18 cellular contexts compared by ENCODE assay signal in the genomic region with DNA sequence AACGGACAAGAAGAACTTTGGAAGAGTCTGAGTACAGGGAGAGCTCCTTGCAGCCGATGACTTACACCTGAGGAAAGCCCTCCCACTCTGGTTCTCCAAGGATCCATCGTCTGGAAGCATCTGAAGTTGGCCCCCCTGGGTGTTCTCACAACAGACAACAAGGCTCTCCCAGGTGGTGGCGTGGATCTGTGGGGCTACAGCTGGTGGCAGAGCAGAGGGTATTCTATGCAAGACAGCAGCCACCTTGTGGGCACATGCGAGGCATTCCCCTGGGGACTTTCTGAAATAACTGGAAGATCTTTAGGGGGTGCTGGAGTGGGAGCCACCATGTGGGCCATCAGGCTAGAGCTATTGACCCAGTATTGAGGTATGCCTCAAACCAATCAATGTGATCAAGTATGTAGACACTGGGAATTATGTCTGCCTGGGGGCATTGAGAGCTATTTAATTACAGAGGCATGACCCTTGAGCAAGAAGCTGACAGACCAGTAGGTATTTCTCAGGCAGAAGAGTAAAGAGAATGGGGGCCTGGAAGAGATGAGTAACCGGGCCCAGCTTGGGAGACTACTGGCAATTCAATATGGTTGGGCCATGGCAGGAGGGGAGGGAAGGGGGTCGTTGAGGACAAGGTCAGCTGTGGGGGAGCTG. TPM values are rescaled to one million over a fixed set of nuclear protein-coding genes. Genes with fewer than 3 reads are reported as not detected.
DNase-seq lines count a peak whose midpoint lies in the region; TF ChIP-seq lines count a peak whose summit lies in the region.
"Had no signal": no experiment of that assay in that cellular context is flagged by ENCODE, and none has a peak within 500 bp of the region (broad histone marks: within the 10 kb centered on the region; RNA-seq: fewer than 3 reads in every experiment).

No MANE protein-coding gene starts in this region.

- H3K36me3 ChIP-seq in HEK293 (ENCODE audit: control insufficient read depth in 2 of 2, insufficient read depth in 1 of 2, low read length in 2 of 2) (no peaks in the 10 kb centered on the region), neural progenitor cell (no peaks in the 10 kb centered on the region)
- H3K36me3 ChIP-seq: HAP-1, neutrophil, upper lobe of left lung had no signal

- H3K4me1 Mint-ChIP-seq in neural progenitor cell = peaks cover 11% of the 10 kb centered on the region

- no peak overlapping the region for H2AFZ ChIP-seq in neural progenitor cell (replicated peaks)

- no peak for TF ChIP-seq CTCF in HEK293 (tag by site-specific recombination; IDR thresholded peaks at IDR 0.05)
- no peak for TF ChIP-seq CTCF in neural progenitor cell (IDR thresholded peaks at IDR 0.05)

- no peaks in the 10 kb centered on the region for H4K20me1 ChIP-seq in neural progenitor cell (ENCODE audit: low read depth)

- no peaks in the 10 kb centered on the region for H3K9me3 ChIP-seq in HEK293 (ENCODE audit: control insufficient read depth, insufficient read depth, low read depth, low read length)
- H3K9me3 ChIP-seq in neural progenitor cell (ENCODE audit: low read depth) = no peaks in the 10 kb centered on the region
- H3K9me3 ChIP-seq: HAP-1, neutrophil, upper lobe of left lung had no signal

- POLR2A ChIA-PET in HEK293 (lab: Yijun Ruan, JAX) = interaction anchor here (0.5 to 1.7 kb wide), 2 partner anchors 17 to 154 kb away, joined by 3 to 6 read pairs; a partner anchor contains a TSS

- H3K4me1 ChIP-seq in HEK293 (ENCODE audit: control insufficient read depth, insufficient read depth, low read length) = peaks cover 7% of the 10 kb centered on the region; the same call in 1 of the 2 replicates
- H3K4me1 ChIP-seq in neural progenitor cell = peaks cover 15% of the 10 kb centered on the region
- H3K4me1 ChIP-seq: HAP-1 had no signal

- H3K27ac Mint-ChIP-seq in neural progenitor cell = peak overlapping the region; percentile 44
- H3K27ac Mint-ChIP-seq: activated T-cell treated with anti-CD3 and anti-CD28 coated beads, Interleukin-2, amount 50 U/mL, for 24 hours; T-helper 2 cell treated with Interferon-gamma antibody and Interleukin-4, amounts not matched to agents 5 μg/mL and 100 μg/mL, for 36 hours had no signal

- DNase-seq in RPMI8226 (peak; percentile 43), neural progenitor cell (ENCODE audit: low spot score) (no peak), iPS-NIHi11 (ENCODE audit: low spot score) (no peak), D341Med (ENCODE audit: low spot score) (no peak)
- DNase-seq: activated naive CD4-positive, alpha-beta T cell; activated T-cell treated with anti-CD3 and anti-CD28 coated beads, Interleukin-2, amount 50 U/mL, for 24 hours; AML-193; KG1; NCI-H1694 treated with DMSO at 0.1 percent for 48 hours; NCI-H226; NK-92 treated with Interleukin-12 subunit alpha and Interleukin-12 subunit beta, amount 100 ng/mL, for 24 hours; upper lobe of left lung had no signal

- H3K36me3 Mint-ChIP-seq in neural progenitor cell = no peaks in the 10 kb centered on the region

- H3K4me3 Mint-ChIP-seq in neural progenitor cell = no peak overlapping the region
- H3K4me3 Mint-ChIP-seq: activated T-cell treated with anti-CD3 and anti-CD28 coated beads, Interleukin-2, amount 50 U/mL, for 24 hours; T-helper 2 cell treated with Interferon-gamma antibody and Interleukin-4, amounts not matched to agents 5 μg/mL and 100 μg/mL, for 36 hours had no signal

- H3K4me2 ChIP-seq in neural progenitor cell = no peak overlapping the region

- no peak overlapping the region for H3K27ac ChIP-seq in HEK293 (ENCODE audit: extremely low read depth, low read depth, low read length)
- H3K27ac ChIP-seq in neural progenitor cell = no peak overlapping the region
- H3K27ac ChIP-seq: neutrophil, upper lobe of left lung had no signal

- H3K4me3 ChIP-seq in HEK293 (ENCODE audit: low read depth, low read length) (no peak overlapping the region), neural progenitor cell (no peak overlapping the region)
- H3K4me3 ChIP-seq: HAP-1, upper lobe of left lung had no signal

- H3K9me3 Mint-ChIP-seq in neural progenitor cell = no peaks in the 10 kb centered on the region
- H3K9me3 Mint-ChIP-seq: activated T-cell treated with anti-CD3 and anti-CD28 coated beads, Interleukin-2, amount 50 U/mL, for 24 hours; T-helper 2 cell treated with Interferon-gamma antibody and Interleukin-4, amounts not matched to agents 5 μg/mL and 100 μg/mL, for 36 hours had no signal

- H3K27me3 Mint-ChIP-seq in neural progenitor cell (ENCODE audit: insufficient read depth, low read depth) = peaks cover 17% of the 10 kb centered on the region

- no peaks in the 10 kb centered on the region for H3K79me2 ChIP-seq in neural progenitor cell (ENCODE audit: low read depth)

- H3K27me3 ChIP-seq in neural progenitor cell = no peaks in the 10 kb centered on the region
- H3K27me3 ChIP-seq: upper lobe of left lung had no signal

- H3F3A ChIP-seq in neural progenitor cell (ENCODE audit: low read depth) = peaks cover 7% of the 10 kb centered on the region

- CTCF ChIA-PET in HEK293 (lab: Yijun Ruan, JAX) = interaction anchor here (0.6 to 9.3 kb wide), 15 partner anchors 10 to 679 kb away, joined by 3 to 113 read pairs (median 4); no protein-coding TSS in a partner anchor

- H3K9ac ChIP-seq in neural progenitor cell = no peak overlapping the region

TF ChIP-seq in HEK293, 187 proteins besides CTCF, POLR2A, EP300 and RAD21:
- TF ChIP-seq ZNF19 (tag by site-specific recombination; IDR thresholded peaks at IDR 0.05; ENCODE audit: low read depth) = no peak
- TF ChIP-seq GLIS1 (tag by site-specific recombination; IDR thresholded peaks at IDR 0.05) = peak; percentile 73
- no peak for TF ChIP-seq ZNF174 (tag by site-specific recombination; IDR thresholded peaks at IDR 0.05)
- TF ChIP-seq, protein P1, sequence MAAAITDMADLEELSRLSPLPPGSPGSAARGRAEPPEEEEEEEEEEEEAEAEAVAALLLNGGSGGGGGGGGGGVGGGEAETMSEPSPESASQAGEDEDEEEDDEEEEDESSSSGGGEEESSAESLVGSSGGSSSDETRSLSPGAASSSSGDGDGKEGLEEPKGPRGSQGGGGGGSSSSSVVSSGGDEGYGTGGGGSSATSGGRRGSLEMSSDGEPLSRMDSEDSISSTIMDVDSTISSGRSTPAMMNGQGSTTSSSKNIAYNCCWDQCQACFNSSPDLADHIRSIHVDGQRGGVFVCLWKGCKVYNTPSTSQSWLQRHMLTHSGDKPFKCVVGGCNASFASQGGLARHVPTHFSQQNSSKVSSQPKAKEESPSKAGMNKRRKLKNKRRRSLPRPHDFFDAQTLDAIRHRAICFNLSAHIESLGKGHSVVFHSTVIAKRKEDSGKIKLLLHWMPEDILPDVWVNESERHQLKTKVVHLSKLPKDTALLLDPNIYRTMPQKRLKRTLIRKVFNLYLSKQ (tag by site-specific recombination; IDR thresholded peaks at IDR 0.05; ENCODE audit: borderline replicate concordance) = no peak
- TF ChIP-seq ZNF623 (tag by site-specific recombination; IDR thresholded peaks at IDR 0.05) = no peak
- TF ChIP-seq ZNF549 (tag by site-specific recombination; IDR thresholded peaks at IDR 0.05) = no peak
- no peak for TF ChIP-seq HOXD13 (CRISPR knock-in tag; IDR thresholded peaks at IDR 0.05; ENCODE audit: borderline replicate concordance)

RNA-seq across cellular contexts. Expression of a gene that starts 6.9 kb away (rescaled TPM):
- total RNA-seq in neural progenitor cell (ENCODE audit: low replicate concordance) = 114 and 184 TPM in 2 replicates

RNA-seq across cellular contexts. Expression of a gene that starts 16.3 kb away (rescaled TPM):
- total RNA-seq in neural progenitor cell (ENCODE audit: low replicate concordance) = 0.15 TPM in 1 of 2 replicates, not detected in the other
- total RNA-seq: liver had no signal

RNA-seq across cellular contexts. Expression of a gene that starts 29.6 kb away (rescaled TPM):
- not detected in 2 replicates for total RNA-seq in neural progenitor cell (ENCODE audit: low replicate concordance)

RNA-seq across cellular contexts. Expression of a gene that starts 36.8 kb away (rescaled TPM):
- not detected in 2 replicates for total RNA-seq in neural progenitor cell (ENCODE audit: low replicate concordance)
- total RNA-seq: liver, mucosa of gallbladder, upper lobe of left lung had no signal

RNA-seq across cellular contexts. Expression of a gene that starts 45.3 kb away (rescaled TPM):
- not detected in 2 replicates for total RNA-seq in neural progenitor cell (ENCODE audit: low replicate concordance)
- total RNA-seq: mucosa of gallbladder, upper lobe of left lung had no signal
